27 cellular contexts compared by ENCODE assay signal in the genomic region with DNA sequence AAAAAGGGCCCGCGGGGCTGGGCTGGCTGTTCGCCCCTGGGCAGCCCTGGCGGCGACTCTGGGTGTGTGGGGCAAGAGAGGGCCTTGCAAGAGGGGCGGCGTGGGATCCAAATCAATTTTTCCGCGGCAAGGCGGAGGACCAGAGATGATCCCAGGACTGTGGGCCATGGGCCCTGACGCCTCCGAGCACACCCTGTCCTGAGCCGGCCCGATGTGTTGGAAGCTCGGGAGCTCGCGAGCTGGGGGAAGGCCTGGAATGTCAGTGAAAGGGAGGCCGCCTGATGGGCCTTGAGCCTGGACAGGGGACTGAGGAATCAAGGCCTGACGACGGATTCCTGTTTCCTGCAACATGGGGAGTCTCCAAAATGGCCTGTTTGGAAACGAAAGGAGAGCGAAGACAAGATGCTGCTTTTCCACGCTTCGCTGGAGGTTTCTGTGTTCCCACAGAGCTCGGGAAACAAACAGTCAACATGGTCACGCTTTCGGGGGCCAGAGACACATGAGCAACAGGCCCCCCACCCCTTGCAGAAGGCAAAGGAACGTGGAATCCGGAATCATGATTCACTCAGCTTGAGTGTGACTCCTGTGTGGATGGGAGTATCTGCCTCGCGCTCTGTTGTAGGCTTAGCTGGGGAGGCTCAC.
DNase-seq lines count a peak whose midpoint lies in the region; ATAC-seq and TF ChIP-seq lines count a peak whose summit lies in the region.
"Had no signal": no experiment of that assay in that cellular context is flagged by ENCODE, and none has a peak within 500 bp of the region (broad histone marks: within the 10 kb centered on the region; RNA-seq: fewer than 3 reads in every experiment).

No MANE protein-coding gene starts in this region.

- H3K9me2 ChIP-seq in GM23338 (ENCODE audit: insufficient read depth) = no peaks in the 10 kb centered on the region

- H2AFZ ChIP-seq in GM23338 = peak overlapping the region; percentile 84; the same call in 1 of the 2 replicates
- H2AFZ ChIP-seq: PC-9 had no signal

- H3K27me3 ChIP-seq in GM23338 (ENCODE audit: insufficient read depth) = peaks cover 64% of the 10 kb centered on the region
- H3K27me3 ChIP-seq: MG63 had no signal

- H3K27ac Mint-ChIP-seq in GM23338 = no peak overlapping the region
- H3K27ac Mint-ChIP-seq: CD8-positive, alpha-beta T cell; T-cell had no signal

- H3K79me2 ChIP-seq in GM23338 (replicated peaks; ENCODE audit: insufficient read depth) = no peaks in the 10 kb centered on the region

- no peak for ATAC-seq in GM23338
- ATAC-seq in GM19452 (IDR thresholded peaks at IDR 0.05; ENCODE audit: unreplicated experiment) = no peak
- no peak for ATAC-seq in HG02970 (IDR thresholded peaks at IDR 0.05; ENCODE audit: low FRiP score, unreplicated experiment)
- ATAC-seq: CD8-positive, alpha-beta T cell; T-cell had no signal

- H3F3A ChIP-seq in GM23338 (replicated peaks; ENCODE audit: low read depth) = no peaks in the 10 kb centered on the region

- H3K4me3 ChIP-seq in GM23338 = peak overlapping the region; percentile 90
- no peak overlapping the region for H3K4me3 ChIP-seq in choroid plexus epithelial cell (ENCODE audit: low read depth, low read length)
- H3K4me3 ChIP-seq: MG63, PC-9 had no signal

- TF ChIP-seq CTCF in GM23338 (conservative IDR thresholded peaks at IDR 0.05; ENCODE audit: low read depth in 2 of 2) (no peak), choroid plexus epithelial cell (conservative IDR thresholded peaks at IDR 0.05; ENCODE audit: low read depth, low read length) (no peak)

- H3K36me3 ChIP-seq in GM23338 (ENCODE audit: insufficient read depth) = no peaks in the 10 kb centered on the region
- H3K36me3 ChIP-seq: MG63 had no signal

- H3K4me1 Mint-ChIP-seq in GM23338 = peaks cover 1% of the 10 kb centered on the region; the same call in 1 of the 3 replicates

- peaks cover 19% of the 10 kb centered on the region for H3K4me1 ChIP-seq in GM23338 (ENCODE audit: insufficient read depth)

- H3K9me3 Mint-ChIP-seq in GM23338 = peaks cover 66% of the 10 kb centered on the region

- peak; percentile 11 for DNase-seq in EH (ENCODE audit: low read depth)
- DNase-seq in GM23338 (ENCODE audit: low spot score) = peak; percentile 64
- peak; percentile 8 for DNase-seq in choroid plexus epithelial cell (ENCODE audit: low read depth)
- peak; percentile 7 for DNase-seq in iPS-NIHi11 (ENCODE audit: low spot score)
- DNase-seq in NAMALWA (ENCODE audit: low spot score) = no peak
- DNase-seq in cerebellar cortex (ENCODE audit: low spot score) = no peak
- DNase-seq: ACHN; AML-193; C1 segment of cervical spinal cord; Calu3; CD8-positive, alpha-beta T cell; GF-D8; HCEC 1CT; Kasumi-1; MG63; NCI-H1092; NCI-H1436 treated with DMSO at 0.1 percent for 48 hours; NCI-H2029; NCI-H226; NCI-H510A treated with DMSO at 0.1 percent for 48 hours; NCI-H748 treated with DMSO at 0.1 percent for 48 hours; PC-9; SIG-M5; T-cell had no signal

- peaks cover 21% of the 10 kb centered on the region for H3K36me3 Mint-ChIP-seq in GM23338 (ENCODE audit: low read depth)
- H3K36me3 Mint-ChIP-seq: CD8-positive, alpha-beta T cell; T-cell had no signal

- no peak overlapping the region for H3K27ac ChIP-seq in GM23338 (ENCODE audit: low read depth)
- H3K27ac ChIP-seq: PC-9, RWPE1 had no signal

- no peaks in the 10 kb centered on the region for H4K20me1 ChIP-seq in GM23338 (replicated peaks; ENCODE audit: insufficient read depth)

- H3K4me2 ChIP-seq in GM23338 = peak overlapping the region; percentile 94
- H3K4me2 ChIP-seq: PC-9 had no signal

- H3K4me3 Mint-ChIP-seq in GM23338 = peak overlapping the region; percentile 78
- H3K4me3 Mint-ChIP-seq: CD8-positive, alpha-beta T cell; T-cell had no signal

- H3K27me3 Mint-ChIP-seq in GM23338 (ENCODE audit: insufficient read depth, low read depth, poor library complexity) = peaks cover 28% of the 10 kb centered on the region

TF ChIP-seq in GM23338, 12 proteins besides CTCF, POLR2A, EP300 and RAD21:
- TF ChIP-seq EZH2 (IDR thresholded peaks at IDR 0.05; ENCODE audit: low read depth, unreplicated experiment) = peak; percentile 76
- no peak for TF ChIP-seq EZH2phosphoT487 (IDR thresholded peaks at IDR 0.05; ENCODE audit: unreplicated experiment)

Comparison
In these comparisons a context has a peak if more than half of its experiments do, and no peak if none do; other contexts are left out.
1. DNase-seq: peak in EH (single experiment), GM23338 (single experiment), choroid plexus epithelial cell (single experiment) and iPS-NIHi11 (single experiment); none in NAMALWA (single experiment) and cerebellar cortex (single experiment).